In the genomic region with DNA sequence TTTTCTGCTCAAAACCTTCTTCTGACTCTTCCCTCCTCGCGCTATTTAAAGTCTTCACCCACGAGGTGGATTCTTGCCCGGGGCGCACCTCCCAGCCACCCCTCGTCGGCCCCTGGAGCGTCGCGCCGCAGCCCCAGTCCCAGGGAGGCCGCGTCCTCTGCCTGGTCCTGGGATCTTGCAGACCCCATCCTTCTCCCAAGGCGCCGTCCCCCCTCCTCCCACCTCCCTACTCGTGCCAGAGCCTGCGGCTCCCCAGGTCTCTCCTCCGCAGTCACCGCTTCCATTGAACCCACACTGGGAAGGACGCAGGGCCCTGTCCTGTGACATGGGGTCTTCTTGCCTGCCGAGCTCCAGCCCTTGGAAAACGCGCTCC, we compare ENCODE assay signal across 1 cellular context.
TF ChIP-seq lines count a peak whose summit lies in the region.

No MANE protein-coding gene starts in this region.

TF ChIP-seq in WTC11, 78 proteins besides CTCF, POLR2A, EP300 and RAD21 (continued from another document):
- TF ChIP-seq, protein P1, sequence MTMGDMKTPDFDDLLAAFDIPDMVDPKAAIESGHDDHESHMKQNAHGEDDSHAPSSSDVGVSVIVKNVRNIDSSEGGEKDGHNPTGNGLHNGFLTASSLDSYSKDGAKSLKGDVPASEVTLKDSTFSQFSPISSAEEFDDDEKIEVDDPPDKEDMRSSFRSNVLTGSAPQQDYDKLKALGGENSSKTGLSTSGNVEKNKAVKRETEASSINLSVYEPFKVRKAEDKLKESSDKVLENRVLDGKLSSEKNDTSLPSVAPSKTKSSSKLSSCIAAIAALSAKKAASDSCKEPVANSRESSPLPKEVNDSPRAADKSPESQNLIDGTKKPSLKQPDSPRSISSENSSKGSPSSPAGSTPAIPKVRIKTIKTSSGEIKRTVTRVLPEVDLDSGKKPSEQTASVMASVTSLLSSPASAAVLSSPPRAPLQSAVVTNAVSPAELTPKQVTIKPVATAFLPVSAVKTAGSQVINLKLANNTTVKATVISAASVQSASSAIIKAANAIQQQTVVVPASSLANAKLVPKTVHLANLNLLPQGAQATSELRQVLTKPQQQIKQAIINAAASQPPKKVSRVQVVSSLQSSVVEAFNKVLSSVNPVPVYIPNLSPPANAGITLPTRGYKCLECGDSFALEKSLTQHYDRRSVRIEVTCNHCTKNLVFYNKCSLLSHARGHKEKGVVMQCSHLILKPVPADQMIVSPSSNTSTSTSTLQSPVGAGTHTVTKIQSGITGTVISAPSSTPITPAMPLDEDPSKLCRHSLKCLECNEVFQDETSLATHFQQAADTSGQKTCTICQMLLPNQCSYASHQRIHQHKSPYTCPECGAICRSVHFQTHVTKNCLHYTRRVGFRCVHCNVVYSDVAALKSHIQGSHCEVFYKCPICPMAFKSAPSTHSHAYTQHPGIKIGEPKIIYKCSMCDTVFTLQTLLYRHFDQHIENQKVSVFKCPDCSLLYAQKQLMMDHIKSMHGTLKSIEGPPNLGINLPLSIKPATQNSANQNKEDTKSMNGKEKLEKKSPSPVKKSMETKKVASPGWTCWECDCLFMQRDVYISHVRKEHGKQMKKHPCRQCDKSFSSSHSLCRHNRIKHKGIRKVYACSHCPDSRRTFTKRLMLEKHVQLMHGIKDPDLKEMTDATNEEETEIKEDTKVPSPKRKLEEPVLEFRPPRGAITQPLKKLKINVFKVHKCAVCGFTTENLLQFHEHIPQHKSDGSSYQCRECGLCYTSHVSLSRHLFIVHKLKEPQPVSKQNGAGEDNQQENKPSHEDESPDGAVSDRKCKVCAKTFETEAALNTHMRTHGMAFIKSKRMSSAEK (CRISPR knock-in tag; IDR thresholded peaks at IDR 0.05; ENCODE audit: borderline replicate concordance): no peak
- TF ChIP-seq, protein P2, sequence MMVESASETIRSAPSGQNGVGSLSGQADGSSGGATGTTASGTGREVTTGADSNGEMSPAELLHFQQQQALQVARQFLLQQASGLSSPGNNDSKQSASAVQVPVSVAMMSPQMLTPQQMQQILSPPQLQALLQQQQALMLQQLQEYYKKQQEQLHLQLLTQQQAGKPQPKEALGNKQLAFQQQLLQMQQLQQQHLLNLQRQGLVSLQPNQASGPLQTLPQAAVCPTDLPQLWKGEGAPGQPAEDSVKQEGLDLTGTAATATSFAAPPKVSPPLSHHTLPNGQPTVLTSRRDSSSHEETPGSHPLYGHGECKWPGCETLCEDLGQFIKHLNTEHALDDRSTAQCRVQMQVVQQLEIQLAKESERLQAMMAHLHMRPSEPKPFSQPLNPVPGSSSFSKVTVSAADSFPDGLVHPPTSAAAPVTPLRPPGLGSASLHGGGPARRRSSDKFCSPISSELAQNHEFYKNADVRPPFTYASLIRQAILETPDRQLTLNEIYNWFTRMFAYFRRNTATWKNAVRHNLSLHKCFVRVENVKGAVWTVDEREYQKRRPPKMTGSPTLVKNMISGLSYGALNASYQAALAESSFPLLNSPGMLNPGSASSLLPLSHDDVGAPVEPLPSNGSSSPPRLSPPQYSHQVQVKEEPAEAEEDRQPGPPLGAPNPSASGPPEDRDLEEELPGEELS (CRISPR knock-in tag; IDR thresholded peaks at IDR 0.05): no peak
- TF ChIP-seq, protein P3, sequence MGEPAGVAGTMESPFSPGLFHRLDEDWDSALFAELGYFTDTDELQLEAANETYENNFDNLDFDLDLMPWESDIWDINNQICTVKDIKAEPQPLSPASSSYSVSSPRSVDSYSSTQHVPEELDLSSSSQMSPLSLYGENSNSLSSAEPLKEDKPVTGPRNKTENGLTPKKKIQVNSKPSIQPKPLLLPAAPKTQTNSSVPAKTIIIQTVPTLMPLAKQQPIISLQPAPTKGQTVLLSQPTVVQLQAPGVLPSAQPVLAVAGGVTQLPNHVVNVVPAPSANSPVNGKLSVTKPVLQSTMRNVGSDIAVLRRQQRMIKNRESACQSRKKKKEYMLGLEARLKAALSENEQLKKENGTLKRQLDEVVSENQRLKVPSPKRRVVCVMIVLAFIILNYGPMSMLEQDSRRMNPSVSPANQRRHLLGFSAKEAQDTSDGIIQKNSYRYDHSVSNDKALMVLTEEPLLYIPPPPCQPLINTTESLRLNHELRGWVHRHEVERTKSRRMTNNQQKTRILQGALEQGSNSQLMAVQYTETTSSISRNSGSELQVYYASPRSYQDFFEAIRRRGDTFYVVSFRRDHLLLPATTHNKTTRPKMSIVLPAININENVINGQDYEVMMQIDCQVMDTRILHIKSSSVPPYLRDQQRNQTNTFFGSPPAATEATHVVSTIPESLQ (CRISPR knock-in tag; IDR thresholded peaks at IDR 0.05): no peak
- TF ChIP-seq, protein P4, sequence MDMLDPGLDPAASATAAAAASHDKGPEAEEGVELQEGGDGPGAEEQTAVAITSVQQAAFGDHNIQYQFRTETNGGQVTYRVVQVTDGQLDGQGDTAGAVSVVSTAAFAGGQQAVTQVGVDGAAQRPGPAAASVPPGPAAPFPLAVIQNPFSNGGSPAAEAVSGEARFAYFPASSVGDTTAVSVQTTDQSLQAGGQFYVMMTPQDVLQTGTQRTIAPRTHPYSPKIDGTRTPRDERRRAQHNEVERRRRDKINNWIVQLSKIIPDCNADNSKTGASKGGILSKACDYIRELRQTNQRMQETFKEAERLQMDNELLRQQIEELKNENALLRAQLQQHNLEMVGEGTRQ (CRISPR knock-in tag; IDR thresholded peaks at IDR 0.05): no peak
- TF ChIP-seq ATF1 (CRISPR knock-in tag; IDR thresholded peaks at IDR 0.05) (no peak), FOXP1 (CRISPR knock-in tag; IDR thresholded peaks at IDR 0.05; ENCODE audit: borderline replicate concordance) (0 out of 2 replicates have a peak, but pooled peaks have one; percentile 27), ZNF671 (CRISPR knock-in tag; IDR thresholded peaks at IDR 0.05) (no peak), NR2C2 (CRISPR knock-in tag; IDR thresholded peaks at IDR 0.05) (no peak), ZNF138 (CRISPR knock-in tag; conservative IDR thresholded peaks at IDR 0.05) (no peak)
- TF ChIP-seq, protein P5, sequence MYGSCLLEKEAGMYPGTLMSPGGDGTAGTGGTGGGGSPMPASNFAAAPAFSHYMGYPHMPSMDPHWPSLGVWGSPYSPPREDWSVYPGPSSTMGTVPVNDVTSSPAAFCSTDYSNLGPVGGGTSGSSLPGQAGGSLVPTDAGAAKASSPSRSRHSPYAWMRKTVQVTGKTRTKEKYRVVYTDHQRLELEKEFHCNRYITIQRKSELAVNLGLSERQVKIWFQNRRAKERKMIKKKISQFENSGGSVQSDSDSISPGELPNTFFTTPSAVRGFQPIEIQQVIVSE (CRISPR knock-in tag; IDR thresholded peaks at IDR 0.05; ENCODE audit: borderline replicate concordance): no peak
- TF ChIP-seq, protein P6, sequence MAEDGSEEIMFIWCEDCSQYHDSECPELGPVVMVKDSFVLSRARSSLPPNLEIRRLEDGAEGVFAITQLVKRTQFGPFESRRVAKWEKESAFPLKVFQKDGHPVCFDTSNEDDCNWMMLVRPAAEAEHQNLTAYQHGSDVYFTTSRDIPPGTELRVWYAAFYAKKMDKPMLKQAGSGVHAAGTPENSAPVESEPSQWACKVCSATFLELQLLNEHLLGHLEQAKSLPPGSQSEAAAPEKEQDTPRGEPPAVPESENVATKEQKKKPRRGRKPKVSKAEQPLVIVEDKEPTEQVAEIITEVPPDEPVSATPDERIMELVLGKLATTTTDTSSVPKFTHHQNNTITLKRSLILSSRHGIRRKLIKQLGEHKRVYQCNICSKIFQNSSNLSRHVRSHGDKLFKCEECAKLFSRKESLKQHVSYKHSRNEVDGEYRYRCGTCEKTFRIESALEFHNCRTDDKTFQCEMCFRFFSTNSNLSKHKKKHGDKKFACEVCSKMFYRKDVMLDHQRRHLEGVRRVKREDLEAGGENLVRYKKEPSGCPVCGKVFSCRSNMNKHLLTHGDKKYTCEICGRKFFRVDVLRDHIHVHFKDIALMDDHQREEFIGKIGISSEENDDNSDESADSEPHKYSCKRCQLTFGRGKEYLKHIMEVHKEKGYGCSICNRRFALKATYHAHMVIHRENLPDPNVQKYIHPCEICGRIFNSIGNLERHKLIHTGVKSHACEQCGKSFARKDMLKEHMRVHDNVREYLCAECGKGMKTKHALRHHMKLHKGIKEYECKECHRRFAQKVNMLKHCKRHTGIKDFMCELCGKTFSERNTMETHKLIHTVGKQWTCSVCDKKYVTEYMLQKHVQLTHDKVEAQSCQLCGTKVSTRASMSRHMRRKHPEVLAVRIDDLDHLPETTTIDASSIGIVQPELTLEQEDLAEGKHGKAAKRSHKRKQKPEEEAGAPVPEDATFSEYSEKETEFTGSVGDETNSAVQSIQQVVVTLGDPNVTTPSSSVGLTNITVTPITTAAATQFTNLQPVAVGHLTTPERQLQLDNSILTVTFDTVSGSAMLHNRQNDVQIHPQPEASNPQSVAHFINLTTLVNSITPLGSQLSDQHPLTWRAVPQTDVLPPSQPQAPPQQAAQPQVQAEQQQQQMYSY (CRISPR knock-in tag; IDR thresholded peaks at IDR 0.05): 0 out of 2 replicates have a peak, but pooled peaks have one; percentile 1
